Comparison of ENCODE assay signal across 8 cellular contexts in genomic region chr6:26215200-26216014, GRCh38.
A peak's percentile ranks its signal among the peaks of the same experiment; 100 is the strongest.
DNase-seq lines count a peak whose midpoint lies in the region; ATAC-seq and TF ChIP-seq lines count a peak whose summit lies in the region.

No MANE protein-coding gene starts in this region.

- 6 to 17% (median 9%) methylated on average over 29 to 30 of the region's 30 CpGs for WGBS in stomach, 5 donors

- H3K4me3 ChIP-seq in WI38 (ENCODE audit: low read depth, low read length), result peak overlapping the region; percentile 70
- peak overlapping the region; percentile 72 for H3K4me3 ChIP-seq in iPS-15b (ENCODE audit: low read depth, low read length)
- peak overlapping the region; percentile 46 to 53 (median 48) for H3K4me3 ChIP-seq in stomach

- DNase-seq in COLO668 (lab: John Stamatoyannopoulos, UW; ENCODE audit: unreplicated experiment) (peak; percentile 28), stomach (no peak), ureter (ENCODE audit: low spot score) (no peak), SW480 (ENCODE audit: low spot score) (no peak)

- H3K9ac ChIP-seq in iPS-15b (ENCODE audit: low read depth, low read length), result peak overlapping the region; percentile 90

- H3K9me3 ChIP-seq in iPS-15b (ENCODE audit: control insufficient read depth, insufficient read depth, low read length) (no peaks in the 10 kb centered on the region), stomach (no peaks in the 10 kb centered on the region)

- TF ChIP-seq CTCF in WI38 (IDR thresholded peaks at IDR 0.05; ENCODE audit: low read depth, low read length) (no peak), stomach (IDR thresholded peaks at IDR 0.05) (no peak)

- H3K36me3 ChIP-seq in iPS-15b (ENCODE audit: control insufficient read depth, insufficient read depth, low read length), result no peaks in the 10 kb centered on the region
- no peaks in the 10 kb centered on the region for H3K36me3 ChIP-seq in stomach

- TF ChIP-seq POLR2A in stomach (IDR thresholded peaks at IDR 0.05), result no peak

- peak; percentile 6 for ATAC-seq in HG02759 (IDR thresholded peaks at IDR 0.05; ENCODE audit: unreplicated experiment)
- no peak for ATAC-seq in GM21529 (IDR thresholded peaks at IDR 0.05; ENCODE audit: unreplicated experiment)

- H3K4me1 ChIP-seq in iPS-15b (ENCODE audit: control insufficient read depth, insufficient read depth, low read length), result peaks cover 5% of the 10 kb centered on the region
- peaks cover 4 to 31% (median 7%) of the 10 kb centered on the region in 4 donors for H3K4me1 ChIP-seq in stomach

- peak overlapping the region; percentile 20 to 96 (median 96) for H3K27ac ChIP-seq in stomach

- intact Hi-C loops in stomach (cut with DNase I; ENCODE audit: low total_unique reads), result no loop called here

- H3K27me3 ChIP-seq in iPS-15b (ENCODE audit: control insufficient read depth, insufficient read depth, low read length) (no peaks in the 10 kb centered on the region), stomach (peaks cover 2 to 71% (median 23%) of the 10 kb centered on the region in 3 donors)

- TF ChIP-seq EP300 in stomach (IDR thresholded peaks at IDR 0.05), result no peak
